8 cellular contexts compared by ENCODE assay signal in the genomic region with DNA sequence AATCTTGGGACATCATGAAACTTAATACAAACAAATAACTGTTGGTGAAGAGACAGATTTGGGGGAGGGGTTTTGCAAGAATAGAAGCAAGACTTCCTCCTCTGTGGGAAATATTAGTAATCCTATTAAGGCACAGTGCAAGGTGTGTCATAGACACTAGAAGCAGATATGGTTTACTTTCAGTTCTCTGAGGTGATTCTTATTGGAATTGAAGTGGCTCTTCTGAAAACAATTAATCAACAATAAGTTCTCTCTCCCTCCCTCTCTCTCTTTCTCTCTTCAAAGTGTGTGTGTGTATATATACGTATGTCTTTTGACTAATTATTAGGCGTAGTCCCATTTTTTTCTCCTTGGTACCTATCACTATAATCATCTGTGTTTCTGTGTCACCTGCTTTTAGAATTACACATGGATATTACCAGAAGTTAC.
A peak's percentile ranks its signal among the peaks of the same experiment; 100 is the strongest.
DNase-seq lines count a peak whose midpoint lies in the region; ATAC-seq, FAIRE-seq and TF ChIP-seq lines count a peak whose summit lies in the region.

No MANE protein-coding gene starts in this region.

- H3K9me3 ChIP-seq in heart right ventricle = no peaks in the 10 kb centered on the region
- no peaks in the 10 kb centered on the region for H3K9me3 ChIP-seq in lung (ENCODE audit: control insufficient read depth in 2 of 2, insufficient read depth in 1 of 2, low read length in 1 of 2)

- peak overlapping the region in 9 of 10 donors; percentile 1 to 51 (median 37) for H3K4me3 ChIP-seq in heart right ventricle
- no peak overlapping the region for H3K4me3 ChIP-seq in lung

- intact Hi-C loops in heart right ventricle (cut with DNase I) = loop anchor here in 6 of 10 donors (2.0 to 10.0 kb wide), 4 partner anchors 28 to 102 kb away; partner anchors contain the start of gene HIVEP2 (in 3 of the 6)
- intact Hi-C loops in cardiac septum (cut with DNase I) = loop anchor here (5.0 kb wide), 2 partner anchors 37 to 82 kb away; no protein-coding TSS in a partner anchor

- DNase-seq in heart right ventricle = no peak
- no peak for DNase-seq in cardiac septum (ENCODE audit: low spot score)
- DNase-seq in activated naive CD4-positive, alpha-beta T cell treated with anti-CD3 and anti-CD28 coated beads, Interleukin-2, amount 50 U/mL, for 72 hours (ENCODE audit: low spot score in 2 of 2) = no peak
- DNase-seq in lung (ENCODE audit: low spot score) = no peak
- DNase-seq in GM19239 (ENCODE audit: insufficient read length, low spot score) = no peak
- DNase-seq in activated effector memory CD4-positive, alpha-beta T cell treated with Interleukin-2 at 50 U/mL for 16 hours = no peak
- DNase-seq in NCI-H1930 (lab: John Stamatoyannopoulos, UW) = no peak

- TF ChIP-seq CTCF in heart right ventricle (IDR thresholded peaks at IDR 0.05) (no peak), lung (IDR thresholded peaks at IDR 0.05; ENCODE audit: control extremely low read depth, extremely low read depth) (no peak)

- no peaks in the 10 kb centered on the region for H3K9me3 Mint-ChIP-seq in activated naive CD4-positive, alpha-beta T cell treated with anti-CD3 and anti-CD28 coated beads, Interleukin-2, amount 50 U/mL, for 72 hours

- no peaks in the 10 kb centered on the region for H3K36me3 ChIP-seq in heart right ventricle
- H3K36me3 ChIP-seq in lung (ENCODE audit: control insufficient read depth in 2 of 2, insufficient read depth in 2 of 2, low read length in 2 of 2) = no peaks in the 10 kb centered on the region

- ATAC-seq in heart right ventricle (no peak), HG03159 (IDR thresholded peaks at IDR 0.05; ENCODE audit: unreplicated experiment) (peak; percentile 47), lung (ENCODE audit: insufficient read depth, low FRiP score) (no peak)
- peak; percentile 19 to 34 for ATAC-seq in activated naive CD4-positive, alpha-beta T cell treated with anti-CD3 and anti-CD28 coated beads, Interleukin-2, amount 50 U/mL, for 72 hours

- no peaks in the 10 kb centered on the region for H3K36me3 Mint-ChIP-seq in activated naive CD4-positive, alpha-beta T cell treated with anti-CD3 and anti-CD28 coated beads, Interleukin-2, amount 50 U/mL, for 72 hours

- 47 to 50% methylated on average over 2 of the region's 2 CpGs for WGBS in heart right ventricle, 2 donors
- WGBS in lung, 2 donors = 53 to 79% methylated on average over 2 of the region's 2 CpGs

- H3K27me3 ChIP-seq in heart right ventricle (no peaks in the 10 kb centered on the region), lung (ENCODE audit: control insufficient read depth, insufficient read depth) (no peaks in the 10 kb centered on the region)

- H3K27ac ChIP-seq in heart right ventricle (peak overlapping the region; percentile 69 to 92 (median 80)), lung (ENCODE audit: low read depth in 1 of 2, low read length in 1 of 2) (peak overlapping the region; percentile 82 to 92)

- H3K4me1 ChIP-seq in heart right ventricle (peaks cover 25 to 91% (median 82%) of the 10 kb centered on the region in 9 donors), lung (ENCODE audit: control insufficient read depth in 2 of 2, insufficient read depth in 2 of 2, low read length in 2 of 2) (peaks cover 12 to 18% of the 10 kb centered on the region in 2 donors)

- no peak for FAIRE-seq in GM19239 (lab: Jason Lieb, UNC)

- peak overlapping the region; percentile 99 to 100 for H3K27ac Mint-ChIP-seq in activated naive CD4-positive, alpha-beta T cell treated with anti-CD3 and anti-CD28 coated beads, Interleukin-2, amount 50 U/mL, for 72 hours

Comparison
In these comparisons a context has a peak if more than half of its experiments do, and no peak if none do; other contexts are left out.
1. ATAC-seq: peak in HG03159 (single experiment) and activated naive CD4-positive, alpha-beta T cell treated with anti-CD3 and anti-CD28 coated beads, Interleukin-2, amount 50 U/mL, for 72 hours (2 of 2); none in heart right ventricle (0 of 8) and lung (single experiment).